1 cellular context compared by ENCODE assay signal in genomic region chr1:59446257-59446901, GRCh38.
TF ChIP-seq lines count a peak whose summit lies in the region.

No MANE protein-coding gene starts in this region.

TF ChIP-seq in K562, 482 proteins besides CTCF, POLR2A, EP300 and RAD21 (continued from another document and continues in another):
- TF ChIP-seq HBP1 (CRISPR knock-in tag; IDR thresholded peaks at IDR 0.05) (no peak), BRF1 (IDR thresholded peaks at IDR 0.05; ENCODE audit: borderline replicate concordance, extremely low read depth, insufficient read length) (no peak), TAF1 (IDR thresholded peaks at IDR 0.05; ENCODE audit: control insufficient read depth, extremely low read depth, insufficient read depth, low read length, severe bottlenecking) (no peak), CBFA2T3 (IDR thresholded peaks at IDR 0.05) (no peak), IFI16 (CRISPR knock-in tag; IDR thresholded peaks at IDR 0.05) (no peak), THAP7 (CRISPR knock-in tag; IDR thresholded peaks at IDR 0.05) (no peak), RERE (CRISPR knock-in tag; IDR thresholded peaks at IDR 0.05; ENCODE audit: borderline replicate concordance) (no peak), CBFB (CRISPR knock-in tag; IDR thresholded peaks at IDR 0.05) (no peak), NCOA1 (IDR thresholded peaks at IDR 0.05; ENCODE audit: low read depth) (no peak), GATAD2A (IDR thresholded peaks at IDR 0.05) (no peak), ARID2 (IDR thresholded peaks at IDR 0.05) (no peak), ARID3A (IDR thresholded peaks at IDR 0.05; ENCODE audit: borderline replicate concordance, low read depth, low read length) (peak; percentile 32; the same call in 1 of the 2 replicates), GABPA (tag; conservative IDR thresholded peaks at IDR 0.05; ENCODE audit: low read depth) (no peak; the same call in 1 of the 2 replicates), SP1 (CRISPR knock-in tag; IDR thresholded peaks at IDR 0.05) (no peak), NUFIP1 (IDR thresholded peaks at IDR 0.05; ENCODE audit: partially characterized antibody) (no peak), EZH2 (IDR thresholded peaks at IDR 0.05; ENCODE audit: borderline replicate concordance, low read depth, low read length) (no peak), ZNF408 (CRISPR knock-in tag; IDR thresholded peaks at IDR 0.05; ENCODE audit: low read depth) (no peak), BCOR (IDR thresholded peaks at IDR 0.05) (no peak), ESRRB (CRISPR knock-in tag; IDR thresholded peaks at IDR 0.05; ENCODE audit: borderline replicate concordance) (no peak), SIN3B (IDR thresholded peaks at IDR 0.05; ENCODE audit: low read depth) (no peak), ZNF589 (CRISPR knock-in tag; IDR thresholded peaks at IDR 0.05; ENCODE audit: low read depth) (peak; percentile 88), ZNF584 (CRISPR knock-in tag; IDR thresholded peaks at IDR 0.05; ENCODE audit: low read depth) (peak; percentile 85; the same call in 1 of the 2 replicates), SNAPC5 (CRISPR knock-in tag; IDR thresholded peaks at IDR 0.05) (no peak), SRSF7 (optimal IDR thresholded peaks at IDR 0.05; ENCODE audit: low read depth, low read length) (no peak), KLF10 (CRISPR knock-in tag; IDR thresholded peaks at IDR 0.05) (no peak), GATA2 (CRISPR knock-in tag; IDR thresholded peaks at IDR 0.05) (no peak), THRA (IDR thresholded peaks at IDR 0.05) (no peak), RHOXF2B (CRISPR knock-in tag; conservative IDR thresholded peaks at IDR 0.05) (no peak), KDM5B (IDR thresholded peaks at IDR 0.05; ENCODE audit: insufficient replicate concordance, low read depth, low read length) (no peak), NCOA4 (IDR thresholded peaks at IDR 0.05; ENCODE audit: partially characterized antibody) (no peak), ZNF778 (CRISPR knock-in tag; IDR thresholded peaks at IDR 0.05) (no peak), PTBP1 (IDR thresholded peaks at IDR 0.05; ENCODE audit: low read depth, low read length) (no peak), TFAP4 (CRISPR knock-in tag; IDR thresholded peaks at IDR 0.05; ENCODE audit: borderline replicate concordance) (no peak), CREB1 (IDR thresholded peaks at IDR 0.05) (no peak), CREB1 (CRISPR knock-in tag; IDR thresholded peaks at IDR 0.05) (no peak), ZNF277 (CRISPR knock-in tag; IDR thresholded peaks at IDR 0.05; ENCODE audit: borderline replicate concordance) (no peak), GABPB1 (CRISPR knock-in tag; IDR thresholded peaks at IDR 0.05) (no peak), ZNF507 (tag; conservative IDR thresholded peaks at IDR 0.05) (no peak), TAF15 (IDR thresholded peaks at IDR 0.05; ENCODE audit: low read depth, low read length) (no peak), WHSC1 (IDR thresholded peaks at IDR 0.05; ENCODE audit: low read length) (no peak), ZNF174 (CRISPR knock-in tag; IDR thresholded peaks at IDR 0.05) (no peak), ZNF24 (IDR thresholded peaks at IDR 0.05) (no peak), ZFP30 (CRISPR knock-in tag; IDR thresholded peaks at IDR 0.05; ENCODE audit: borderline replicate concordance) (no peak), SPI1 (IDR thresholded peaks at IDR 0.05; ENCODE audit: borderline replicate concordance, low read depth, low read length) (no peak), ZNF639 (CRISPR knock-in tag; conservative IDR thresholded peaks at IDR 0.05 in 1 of 2, IDR thresholded peaks at IDR 0.05 in 1 of 2) (no peak), NFXL1 (CRISPR knock-in tag; IDR thresholded peaks at IDR 0.05) (no peak), USF1 (CRISPR knock-in tag; IDR thresholded peaks at IDR 0.05) (no peak), PRMT5 (CRISPR knock-in tag; IDR thresholded peaks at IDR 0.05) (no peak), ZSCAN32 (CRISPR knock-in tag; IDR thresholded peaks at IDR 0.05) (peak; percentile 94), SMARCB1 (IDR thresholded peaks at IDR 0.05; ENCODE audit: insufficient read length, low read depth) (no peak), ZNF644 (tag; IDR thresholded peaks at IDR 0.05; ENCODE audit: low read depth) (peak; percentile 70), DDX20 (tag; IDR thresholded peaks at IDR 0.05; ENCODE audit: low read depth) (no peak; the same call in 1 of the 2 replicates), USF2 (CRISPR knock-in tag; IDR thresholded peaks at IDR 0.05) (no peak), TBL1XR1 (IDR thresholded peaks at IDR 0.05; ENCODE audit: low read length in 2 of 2) (peak in 1 of 2 experiments; percentile 42; a peak in 1 of 4 replicates), HNRNPUL1 (IDR thresholded peaks at IDR 0.05; ENCODE audit: low read length) (no peak), ZNF395 (CRISPR knock-in tag; IDR thresholded peaks at IDR 0.05) (no peak; the same call in 1 of the 2 replicates)
